In the genomic region with DNA sequence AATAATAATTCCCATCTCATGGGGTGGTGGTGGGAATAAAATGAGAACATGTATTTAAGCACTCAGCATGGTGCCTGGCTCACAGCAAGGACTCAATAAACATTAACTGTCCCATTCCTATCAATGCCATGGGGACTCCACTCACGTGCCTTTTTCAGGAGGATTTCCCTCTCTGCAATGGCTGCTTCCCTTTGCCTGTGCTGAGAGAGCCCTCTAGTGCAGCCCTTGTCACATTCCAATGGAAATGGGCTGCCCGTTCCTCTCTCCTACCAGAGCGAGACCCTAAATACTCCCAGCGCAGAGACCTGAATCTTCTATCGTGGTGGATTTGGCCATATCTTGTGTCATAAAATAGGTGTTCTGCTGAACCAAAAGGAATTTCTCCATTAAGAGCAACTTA, we compare ENCODE assay signal across 11 cellular contexts.
DNase-seq lines count a peak whose midpoint lies in the region; ATAC-seq and TF ChIP-seq lines count a peak whose summit lies in the region.
"Had no signal": no experiment of that assay in that cellular context is flagged by ENCODE, and none has a peak within 500 bp of the region (broad histone marks: within the 10 kb centered on the region; RNA-seq: fewer than 3 reads in every experiment).

No MANE protein-coding gene starts in this region.

- ATAC-seq in GM21515 (IDR thresholded peaks at IDR 0.05; ENCODE audit: unreplicated experiment) (no peak), GM19351 (IDR thresholded peaks at IDR 0.05; ENCODE audit: unreplicated experiment) (no peak)
- ATAC-seq: esophagus mucosa; natural killer cell treated with Interleukin-12 subunit alpha and Interleukin-12 subunit beta and Interleukin-15 and Interleukin-18, amount 100 ng/mL, for 72 hours had no signal

- no peak overlapping the region for H3K4me3 Mint-ChIP-seq in CD14-positive monocyte
- H3K4me3 Mint-ChIP-seq in activated naive CD4-positive, alpha-beta T cell treated with anti-CD3 and anti-CD28 coated beads, Interleukin-2, amount 10 ng/mL, durations not matched to agents 7 days and 5 days: no peak overlapping the region
- H3K4me3 Mint-ChIP-seq: natural killer cell treated with Interleukin-12 subunit alpha and Interleukin-12 subunit beta and Interleukin-15 and Interleukin-18, amount 100 ng/mL, for 72 hours had no signal

- peak; percentile 75 for DNase-seq in DMS53 (lab: John Stamatoyannopoulos, UW)
- peak; percentile 10 for DNase-seq in NCI-H187 treated with DMSO at 0.1 percent for 48 hours (lab: John Stamatoyannopoulos, UW)
- DNase-seq in dermis blood vessel endothelial cell: peak; percentile 33
- DNase-seq in middle frontal gyrus (ENCODE audit: extremely low spot score, low spot score): peak; percentile 39
- no peak for DNase-seq in CD14-positive monocyte (ENCODE audit: low spot score)
- DNase-seq in activated naive CD4-positive, alpha-beta T cell treated with anti-CD3 and anti-CD28 coated beads, Interleukin-2, amount 10 ng/mL, durations not matched to agents 7 days and 5 days: no peak
- DNase-seq: RPMI8226 had no signal

- peaks cover 2 to 7% (median 2%) of the 10 kb centered on the region in 7 donors for H3K9me3 Mint-ChIP-seq in CD14-positive monocyte
- peaks cover 6% of the 10 kb centered on the region for H3K9me3 Mint-ChIP-seq in activated naive CD4-positive, alpha-beta T cell treated with anti-CD3 and anti-CD28 coated beads, Interleukin-2, amount 10 ng/mL, durations not matched to agents 7 days and 5 days
- H3K9me3 Mint-ChIP-seq: natural killer cell treated with Interleukin-12 subunit alpha and Interleukin-12 subunit beta and Interleukin-15 and Interleukin-18, amount 100 ng/mL, for 72 hours had no signal

- no peaks in the 10 kb centered on the region for H3K4me1 Mint-ChIP-seq in CD14-positive monocyte
- no peaks in the 10 kb centered on the region for H3K4me1 Mint-ChIP-seq in activated naive CD4-positive, alpha-beta T cell treated with anti-CD3 and anti-CD28 coated beads, Interleukin-2, amount 10 ng/mL, durations not matched to agents 7 days and 5 days

- peaks cover 0 to 2% (median 1%) of the 10 kb centered on the region in 3 donors for H3K27me3 Mint-ChIP-seq in CD14-positive monocyte (ENCODE audit: low read depth in 3 of 3)
- peaks cover 4% of the 10 kb centered on the region for H3K27me3 Mint-ChIP-seq in activated naive CD4-positive, alpha-beta T cell treated with anti-CD3 and anti-CD28 coated beads, Interleukin-2, amount 10 ng/mL, durations not matched to agents 7 days and 5 days

- TF ChIP-seq CTCF in CD14-positive monocyte (IDR thresholded peaks at IDR 0.05): no peak

- CTCF ChIA-PET in activated naive CD4-positive, alpha-beta T cell treated with anti-CD3 and anti-CD28 coated beads, Interleukin-2, amount 10 ng/mL, durations not matched to agents 7 days and 5 days (lab: Charles Lee): no interaction called here

- no peaks in the 10 kb centered on the region for H3K36me3 Mint-ChIP-seq in CD14-positive monocyte
- no peaks in the 10 kb centered on the region for H3K36me3 Mint-ChIP-seq in activated naive CD4-positive, alpha-beta T cell treated with anti-CD3 and anti-CD28 coated beads, Interleukin-2, amount 10 ng/mL, durations not matched to agents 7 days and 5 days
- H3K36me3 Mint-ChIP-seq: natural killer cell treated with Interleukin-12 subunit alpha and Interleukin-12 subunit beta and Interleukin-15 and Interleukin-18, amount 100 ng/mL, for 72 hours had no signal

- no peak overlapping the region for H3K27ac Mint-ChIP-seq in CD14-positive monocyte
- H3K27ac Mint-ChIP-seq in activated naive CD4-positive, alpha-beta T cell treated with anti-CD3 and anti-CD28 coated beads, Interleukin-2, amount 10 ng/mL, durations not matched to agents 7 days and 5 days: no peak overlapping the region
- H3K27ac Mint-ChIP-seq: natural killer cell treated with Interleukin-12 subunit alpha and Interleukin-12 subunit beta and Interleukin-15 and Interleukin-18, amount 100 ng/mL, for 72 hours had no signal

- intact Hi-C loops in CD14-positive monocyte (cut with micrococcal nuclease): no loop called here

Comparison
In these comparisons a context has a peak if more than half of its experiments do, and no peak if none do; other contexts are left out.
1. DNase-seq: peak in DMS53 (single experiment), NCI-H187 treated with DMSO at 0.1 percent for 48 hours (single experiment), dermis blood vessel endothelial cell (single experiment) and middle frontal gyrus (single experiment); none in CD14-positive monocyte (single experiment) and activated naive CD4-positive, alpha-beta T cell treated with anti-CD3 and anti-CD28 coated beads, Interleukin-2, amount 10 ng/mL, durations not matched to agents 7 days and 5 days (single experiment).